Comparison of ENCODE assay signal across 14 cellular contexts in genomic region chr1:236083650-236084385, GRCh38. TPM values are rescaled to one million over a fixed set of nuclear protein-coding genes. Genes with fewer than 3 reads are reported as not detected.
DNase-seq lines count a peak whose midpoint lies in the region; ATAC-seq, FAIRE-seq and TF ChIP-seq lines count a peak whose summit lies in the region.
"Had no signal": no experiment of that assay in that cellular context is flagged by ENCODE, and none has a peak within 500 bp of the region (broad histone marks: within the 10 kb centered on the region; RNA-seq: fewer than 3 reads in every experiment).

No MANE protein-coding gene starts in this region.

- H3K4me1 ChIP-seq in GM12878 (ENCODE audit: control insufficient read depth, insufficient read depth, low read length) = no peaks in the 10 kb centered on the region
- peaks cover 16% of the 10 kb centered on the region for H3K4me1 ChIP-seq in HepG2 (ENCODE audit: insufficient read depth, low read length)
- peaks cover 0 to 6% (median 1%) of the 10 kb centered on the region in 4 donors for H3K4me1 ChIP-seq in esophagus muscularis mucosa

- TF ChIP-seq POLR2A in GM12878 (IDR thresholded peaks at IDR 0.05; ENCODE audit: low read depth, low read length) (no peak), HepG2 (IDR thresholded peaks at IDR 0.05; ENCODE audit: insufficient read depth in 1 of 2, low read depth in 2 of 2, low read length in 2 of 2) (no peak), esophagus muscularis mucosa (IDR thresholded peaks at IDR 0.05; ENCODE audit: low read depth) (no peak)

- no peaks in the 10 kb centered on the region for H3K27me3 ChIP-seq in GM12878 (replicated peaks in 1 of 2; ENCODE audit: control insufficient read depth in 2 of 2, insufficient read depth in 2 of 2, low read length in 1 of 2)
- H3K27me3 ChIP-seq in HepG2 (ENCODE audit: control insufficient read depth in 1 of 2, insufficient read depth in 2 of 2, low read length in 2 of 2) = peaks cover 0 to 10% of the 10 kb centered on the region in 2 experiments; a peak in 2 of 5 replicates
- H3K27me3 ChIP-seq in esophagus muscularis mucosa = no peaks in the 10 kb centered on the region

- H3K79me2 ChIP-seq in GM12878 (ENCODE audit: control insufficient read depth, insufficient read depth, low read length) (no peaks in the 10 kb centered on the region), HepG2 (ENCODE audit: insufficient read depth, low read length) (no peaks in the 10 kb centered on the region)

- TF ChIP-seq RAD21 in GM12878 (IDR thresholded peaks at IDR 0.05; ENCODE audit: insufficient read depth, low read depth, low read length) (no peak), HepG2 (CRISPR knock-in tag; IDR thresholded peaks at IDR 0.05) (no peak)

- in situ Hi-C loops in GM12878 (cut with MboI) (no loop called here), HepG2 (cut with HindIII; ENCODE audit: extremely low pct_ligation_motif_present, low pct_unique_long_range_greater_than_20kb) (no loop called here)

- SMC1A ChIA-PET in GM12878 (lab: Charles Lee; ENCODE audit: uncharacterized antibody, unreplicated experiment) = no interaction called here

- ATAC-seq in HG03432 (IDR thresholded peaks at IDR 0.05; ENCODE audit: unreplicated experiment) (peak; percentile 45), GM12878 (peak; percentile 59), HepG2 (peak; percentile 22; the same call in 2 of the 3 replicates), GM18861 (IDR thresholded peaks at IDR 0.05; ENCODE audit: unreplicated experiment) (no peak)

- H3K9ac ChIP-seq in GM12878 (ENCODE audit: control insufficient read depth, insufficient read depth, low read length) = no peak overlapping the region
- H3K9ac ChIP-seq in HepG2 (ENCODE audit: insufficient read depth, low read depth, low read length) = no peak overlapping the region

- intact Hi-C loops in GM12878 (cut with micrococcal nuclease; ENCODE audit: unreplicated experiment) (no loop called here), HepG2 (cut with micrococcal nuclease; ENCODE audit: unreplicated experiment) (no loop called here), esophagus muscularis mucosa (cut with DNase I) (no loop called here)

- RAD21 ChIA-PET in GM12878 (lab: Charles Lee; ENCODE audit: unreplicated experiment) = no interaction called here

- H4K20me1 ChIP-seq in GM12878 (ENCODE audit: control insufficient read depth, insufficient read depth) = no peaks in the 10 kb centered on the region
- no peaks in the 10 kb centered on the region for H4K20me1 ChIP-seq in HepG2 (ENCODE audit: insufficient read depth, low read length)

- no peak overlapping the region for H3K27ac ChIP-seq in GM12878 (ENCODE audit: control insufficient read depth, insufficient read depth)
- H3K27ac ChIP-seq in HepG2 (ENCODE audit: extremely low read length, insufficient read depth, low read length) = no peak overlapping the region
- no peak overlapping the region for H3K27ac ChIP-seq in esophagus muscularis mucosa (replicated peaks in 1 of 4)

- H3K4me2 ChIP-seq in GM12878 (ENCODE audit: control insufficient read depth, insufficient read depth) (no peak overlapping the region), HepG2 (ENCODE audit: low read depth, low read length) (peak overlapping the region; percentile 32)

- no peak overlapping the region for H3K4me3 ChIP-seq in GM12878
- no peak overlapping the region for H3K4me3 ChIP-seq in HepG2 (replicated peaks in 1 of 3; ENCODE audit: insufficient read depth in 1 of 3, low read depth in 2 of 3, low read length in 3 of 3)
- no peak overlapping the region for H3K4me3 ChIP-seq in esophagus muscularis mucosa

- BruUV-seq in GM12878 (replicated peaks; lab: Mats Ljungman, UMichigan) = no TSS peak
- no TSS peak for BruUV-seq in HepG2 (replicated peaks; lab: Mats Ljungman, UMichigan)

- 53% methylated on average over 8 of the region's 8 CpGs for WGBS in GM12878 (ENCODE audit: insufficient coverage, insufficient replicate concordance, low lambda C conversion rate, missing lambda C conversion rate)
- 13% methylated on average over 8 of the region's 8 CpGs for WGBS in HepG2 (ENCODE audit: low lambda C conversion rate)
- 54% methylated on average over 8 of the region's 8 CpGs for WGBS in esophagus muscularis mucosa

- no peaks in the 10 kb centered on the region for H3K36me3 ChIP-seq in GM12878 (ENCODE audit: control insufficient read depth in 2 of 2, insufficient read depth in 2 of 2, low read length in 1 of 2)
- H3K36me3 ChIP-seq in HepG2 (replicated peaks in 1 of 2; ENCODE audit: control insufficient read depth in 1 of 2, insufficient read depth in 2 of 2, low read length in 2 of 2) = no peaks in the 10 kb centered on the region
- no peaks in the 10 kb centered on the region for H3K36me3 ChIP-seq in esophagus muscularis mucosa

- H2AFZ ChIP-seq in GM12878 (ENCODE audit: control insufficient read depth, low read depth, low read length) (peak overlapping the region; percentile 18; the same call in 1 of the 2 replicates), HepG2 (ENCODE audit: low read length) (no peak overlapping the region)

- CTCF ChIA-PET in GM12878 (lab: Yijun Ruan, JAX) (no interaction called here), HepG2 (lab: Yijun Ruan, JAX; ENCODE audit: low intra/inter-chr PET ratio, low total read pairs) (no interaction called here)

- TF ChIP-seq EP300 in GM12878 (IDR thresholded peaks at IDR 0.05; ENCODE audit: borderline replicate concordance in 1 of 2, control insufficient read depth in 1 of 2, low read depth in 2 of 2, low read length in 2 of 2) (no peak), HepG2 (IDR thresholded peaks at IDR 0.05; ENCODE audit: low read depth in 2 of 2, low read length in 2 of 2) (no peak), HepG2 (CRISPR knock-in tag; IDR thresholded peaks at IDR 0.05; ENCODE audit: borderline replicate concordance) (no peak), esophagus muscularis mucosa (IDR thresholded peaks at IDR 0.05) (no peak)

- TF ChIP-seq CTCF in D721Med (IDR thresholded peaks at IDR 0.05; ENCODE audit: insufficient read depth, missing control alignments) = no peak
- TF ChIP-seq CTCF in GM12878 (IDR thresholded peaks at IDR 0.05 in 2 of 3, conservative IDR thresholded peaks at IDR 0.05 in 1 of 3; ENCODE audit: control insufficient read depth in 2 of 3, extremely low read depth in 1 of 3, insufficient read depth in 1 of 3, low read depth in 3 of 3, low read length in 3 of 3) = no peak
- no peak for TF ChIP-seq CTCF in HepG2 (CRISPR knock-in tag; IDR thresholded peaks at IDR 0.05)
- no peak for TF ChIP-seq CTCF in esophagus muscularis mucosa (IDR thresholded peaks at IDR 0.05)

- no peak for DNase-seq in D721Med (ENCODE audit: insufficient read length, low spot score)
- no peak for DNase-seq in GM12878 (ENCODE audit: low read depth, low spot score)
- no peak for DNase-seq in HepG2 (ENCODE audit: low spot score)
- no peak for DNase-seq in DMS153 (lab: John Stamatoyannopoulos, UW)
- DNase-seq in HT-29 (ENCODE audit: low spot score) = no peak
- DNase-seq in esophagus muscularis mucosa (ENCODE audit: extremely low spot score) = no peak
- DNase-seq: activated CD4-positive, alpha-beta T cell treated with anti-CD3 and anti-CD28 coated beads, Interleukin-2, amount 10 ng/mL, durations not matched to agents 7 days and 5 days; activated naive CD4-positive, alpha-beta T cell treated with anti-CD3 and anti-CD28 coated beads, Interleukin-2, amount 50 U/mL, for 16 hours; CD4-positive, alpha-beta T cell; midbrain; NCI-H1436; SW 1271 had no signal

- H3K9me3 ChIP-seq in GM12878 (replicated peaks; ENCODE audit: control insufficient read depth, insufficient read depth, low read length) (no peaks in the 10 kb centered on the region; the same call in 2 of the 3 replicates), HepG2 (ENCODE audit: low read length) (no peaks in the 10 kb centered on the region), esophagus muscularis mucosa (no peaks in the 10 kb centered on the region)

- FAIRE-seq in D721Med (lab: Jason Lieb, UNC) = peak; percentile 41
- FAIRE-seq in GM12878 (lab: Jason Lieb, UNC) = no peak
- FAIRE-seq in HepG2 (lab: Jason Lieb, UNC) = no peak

- POLR2A ChIA-PET in GM12878 (lab: Charles Lee) (interaction anchor here (0.5 kb wide), 1 partner anchor 72 kb away, joined by 3 read pairs; no protein-coding TSS in a partner anchor), HepG2 (lab: Yijun Ruan, JAX) (no interaction called here)

RNA-seq across cellular contexts. Expression of gene NID1, which starts 18.9 kb away (rescaled TPM):
- total RNA-seq in GM12878 (2013; cell fraction: nucleolus; rRNA removed) = 52.1 and 55.0 TPM in 2 replicates
- total RNA-seq in GM12878 (2014; rRNA removed) (11.5 and 12.4 TPM in 2 replicates), GM12878 (2014; rRNA removed; fragmentation: Illumina TruSeq; extraction: Trizol) (6.1 and 6.4 TPM in 2 replicates), GM12878 (2021) (25.7 and 26.9 TPM in 2 replicates), HepG2 (2016; rRNA removed; fragmentation: Illumina TruSeq; extraction: Trizol) (29.3 and 50.2 TPM in 2 replicates), esophagus muscularis mucosa (100 to 1,000 TPM; 187 to 390 (median 287) TPM)
- polyA plus RNA-seq in GM12878 (2011; ENCODE audit: low read depth) = 4.2 TPM
- polyA plus RNA-seq in GM12878 (2011; rRNA removed) (5.1 and 14.7 TPM in 2 replicates), GM12878 (2014; fragmentation: Illumina TruSeq; extraction: Trizol) (21.0 and 21.5 TPM in 2 replicates), GM12878 (2014; fragmentation: Nextera tagmentation; extraction: Ambion mirVana) (1 to 10 TPM; 4.2 to 4.9 TPM), GM12878 (2014; rRNA removed) (8.3 and 9.9 TPM in 2 replicates), GM12878 (2016; fragmentation: Nextera tagmentation; extraction: Ambion mirVana) (10 to 100 TPM; 11.1 to 13.0 TPM), HepG2 (2011; rRNA removed) (56.1 and 77.2 TPM in 2 replicates)
- 10.7 and 18.2 TPM in 2 replicates for polyA plus RNA-seq in GM12878 (2011; cell fraction: cytosol; rRNA removed)
- polyA plus RNA-seq in GM12878 (2011; cell fraction: nucleus; rRNA removed) = 23.8 and 26.9 TPM in 2 replicates
- polyA plus RNA-seq in GM12878 (2012) = 6.0 and 10.1 TPM in 2 replicates
- polyA minus RNA-seq in GM12878 (2011; rRNA and poly(A)+ RNA removed) = 16.6 and 21.5 TPM in 2 replicates
- polyA minus RNA-seq in GM12878 (2011; cell fraction: cytosol; rRNA and poly(A)+ RNA removed) = 13.9 and 16.1 TPM in 2 replicates
- 8.1 and 10.8 TPM in 2 replicates for polyA minus RNA-seq in GM12878 (2011; cell fraction: nucleus; rRNA and poly(A)+ RNA removed)
- 5.0 and 5.1 TPM in 2 replicates for total RNA-seq in HepG2 (2016; cell fraction: cytosol; rRNA removed; fragmentation: Illumina TruSeq; extraction: Trizol; ENCODE audit: low read depth)
- 22.1 and 49.8 TPM in 2 replicates for total RNA-seq in HepG2 (2016; cell fraction: insoluble cytoplasmic fraction; rRNA removed; fragmentation: Illumina TruSeq; extraction: Trizol)
- total RNA-seq in HepG2 (2016; cell fraction: membrane; rRNA removed; fragmentation: Illumina TruSeq; extraction: Trizol) = 10.8 and 12.4 TPM in 2 replicates
- total RNA-seq in HepG2 (2016; cell fraction: nucleus; rRNA removed; fragmentation: Illumina TruSeq; extraction: Trizol) = 68.9 and 87.3 TPM in 2 replicates
- polyA plus RNA-seq in HepG2 (2011; cell fraction: cytosol; rRNA removed) = 45.0 and 56.5 TPM in 2 replicates
- polyA plus RNA-seq in HepG2 (2011; cell fraction: nucleus; rRNA removed) = 102 and 105 TPM in 2 replicates
- 122 and 152 TPM in 2 replicates for polyA plus RNA-seq in HepG2 (2012)
- 2.7 and 3.2 TPM in 2 replicates for polyA plus RNA-seq in HepG2 (2016; cell fraction: cytosol; fragmentation: Illumina TruSeq; extraction: Trizol; ENCODE audit: low read depth)
- 25.6 and 37.4 TPM in 2 replicates for polyA plus RNA-seq in HepG2 (2016; cell fraction: insoluble cytoplasmic fraction; fragmentation: Illumina TruSeq; extraction: Trizol; ENCODE audit: low read depth)
- polyA plus RNA-seq in HepG2 (2016; cell fraction: membrane; fragmentation: Illumina TruSeq; extraction: Trizol; ENCODE audit: low read depth) = 7.7 and 9.8 TPM in 2 replicates
- polyA plus RNA-seq in HepG2 (2016; cell fraction: nucleus; fragmentation: Illumina TruSeq; extraction: Trizol; ENCODE audit: insufficient read depth, low read depth) = 108 and 114 TPM in 2 replicates
- polyA minus RNA-seq in HepG2 (2011; rRNA and poly(A)+ RNA removed; ENCODE audit: low replicate concordance) = 173 TPM in 1 of 2 replicates, not detected in the other
- polyA minus RNA-seq in HepG2 (2011; cell fraction: cytosol; rRNA and poly(A)+ RNA removed) = 109 and 121 TPM in 2 replicates
- 60.0 and 68.8 TPM in 2 replicates for polyA minus RNA-seq in HepG2 (2011; cell fraction: nucleus; rRNA and poly(A)+ RNA removed)
- total RNA-seq in HT-29 (2014; rRNA removed; shearing (Covaris generic)) = not detected in 2 replicates

RNA-seq across cellular contexts. Expression of gene GPR137B, which starts 58.5 kb away (rescaled TPM):
- 79.5 and 87.9 TPM in 2 replicates for total RNA-seq in GM12878 (2013; cell fraction: nucleolus; rRNA removed)
- total RNA-seq in GM12878 (2014; rRNA removed) = 9.4 and 14.7 TPM in 2 replicates
- 13.1 and 14.1 TPM in 2 replicates for total RNA-seq in GM12878 (2014; rRNA removed; fragmentation: Illumina TruSeq; extraction: Trizol)
- total RNA-seq in GM12878 (2021) = 14.3 and 14.9 TPM in 2 replicates
- polyA plus RNA-seq in GM12878 (2011; ENCODE audit: low read depth) = 9.2 TPM
- 14.9 and 19.3 TPM in 2 replicates for polyA plus RNA-seq in GM12878 (2011; rRNA removed)
- polyA plus RNA-seq in GM12878 (2011; cell fraction: cytosol; rRNA removed) = 10.5 and 19.3 TPM in 2 replicates
- 28.2 and 30.6 TPM in 2 replicates for polyA plus RNA-seq in GM12878 (2011; cell fraction: nucleus; rRNA removed)
- polyA plus RNA-seq in GM12878 (2012) = 11.0 and 19.5 TPM in 2 replicates
- 20.8 and 27.4 TPM in 2 replicates for polyA plus RNA-seq in GM12878 (2014; fragmentation: Illumina TruSeq; extraction: Trizol)
- polyA plus RNA-seq in GM12878 (2014; fragmentation: Nextera tagmentation; extraction: Ambion mirVana) = 1 to 10 TPM; 5.4 to 6.4 TPM
- polyA plus RNA-seq in GM12878 (2014; rRNA removed) = 12.1 and 12.6 TPM in 2 replicates
- 10 to 100 TPM in 1 of 2 experiments, 1 to 10 TPM in 1; 9.0 to 12.9 TPM for polyA plus RNA-seq in GM12878 (2016; fragmentation: Nextera tagmentation; extraction: Ambion mirVana)
- polyA minus RNA-seq in GM12878 (2011; rRNA and poly(A)+ RNA removed) = 18.3 and 18.7 TPM in 2 replicates
- 6.0 and 8.0 TPM in 2 replicates for polyA minus RNA-seq in GM12878 (2011; cell fraction: cytosol; rRNA and poly(A)+ RNA removed)
- polyA minus RNA-seq in GM12878 (2011; cell fraction: nucleus; rRNA and poly(A)+ RNA removed) = 30.0 and 62.4 TPM in 2 replicates
- 0.27 and 0.31 TPM in 2 replicates for total RNA-seq in HepG2 (2016; rRNA removed; fragmentation: Illumina TruSeq; extraction: Trizol)
- total RNA-seq in HepG2 (2016; cell fraction: cytosol; rRNA removed; fragmentation: Illumina TruSeq; extraction: Trizol; ENCODE audit: low read depth) = 0.35 and 0.40 TPM in 2 replicates
- 0.31 and 0.45 TPM in 2 replicates for total RNA-seq in HepG2 (2016; cell fraction: insoluble cytoplasmic fraction; rRNA removed; fragmentation: Illumina TruSeq; extraction: Trizol)
- 0.31 and 0.37 TPM in 2 replicates for total RNA-seq in HepG2 (2016; cell fraction: membrane; rRNA removed; fragmentation: Illumina TruSeq; extraction: Trizol)
- 0.34 and 0.59 TPM in 2 replicates for total RNA-seq in HepG2 (2016; cell fraction: nucleus; rRNA removed; fragmentation: Illumina TruSeq; extraction: Trizol)
- 0.41 and 0.59 TPM in 2 replicates for polyA plus RNA-seq in HepG2 (2011; rRNA removed)
- polyA plus RNA-seq in HepG2 (2011; cell fraction: cytosol; rRNA removed) = 0.32 and 0.50 TPM in 2 replicates
- 0.72 and 0.85 TPM in 2 replicates for polyA plus RNA-seq in HepG2 (2011; cell fraction: nucleus; rRNA removed)
- polyA plus RNA-seq in HepG2 (2012) = 0.47 and 1.5 TPM in 2 replicates
- polyA plus RNA-seq in HepG2 (2016; cell fraction: cytosol; fragmentation: Illumina TruSeq; extraction: Trizol; ENCODE audit: low read depth) = 0.21 and 0.23 TPM in 2 replicates
- 0.35 and 0.58 TPM in 2 replicates for polyA plus RNA-seq in HepG2 (2016; cell fraction: insoluble cytoplasmic fraction; fragmentation: Illumina TruSeq; extraction: Trizol; ENCODE audit: low read depth)
- 0.40 and 0.45 TPM in 2 replicates for polyA plus RNA-seq in HepG2 (2016; cell fraction: membrane; fragmentation: Illumina TruSeq; extraction: Trizol; ENCODE audit: low read depth)
- 0.70 and 0.75 TPM in 2 replicates for polyA plus RNA-seq in HepG2 (2016; cell fraction: nucleus; fragmentation: Illumina TruSeq; extraction: Trizol; ENCODE audit: insufficient read depth, low read depth)
- polyA minus RNA-seq in HepG2 (2011; rRNA and poly(A)+ RNA removed; ENCODE audit: low replicate concordance) = 0.10 and 0.21 TPM in 2 replicates
- polyA minus RNA-seq in HepG2 (2011; cell fraction: cytosol; rRNA and poly(A)+ RNA removed) = not detected in 2 replicates
- polyA minus RNA-seq in HepG2 (2011; cell fraction: nucleus; rRNA and poly(A)+ RNA removed) = 0.52 and 1.2 TPM in 2 replicates
- 2.6 and 5.3 TPM in 2 replicates for total RNA-seq in HT-29 (2014; rRNA removed; shearing (Covaris generic))
- total RNA-seq in esophagus muscularis mucosa = 10 to 100 TPM; 14.5 to 21.3 (median 15.7) TPM
